In the genomic region with DNA sequence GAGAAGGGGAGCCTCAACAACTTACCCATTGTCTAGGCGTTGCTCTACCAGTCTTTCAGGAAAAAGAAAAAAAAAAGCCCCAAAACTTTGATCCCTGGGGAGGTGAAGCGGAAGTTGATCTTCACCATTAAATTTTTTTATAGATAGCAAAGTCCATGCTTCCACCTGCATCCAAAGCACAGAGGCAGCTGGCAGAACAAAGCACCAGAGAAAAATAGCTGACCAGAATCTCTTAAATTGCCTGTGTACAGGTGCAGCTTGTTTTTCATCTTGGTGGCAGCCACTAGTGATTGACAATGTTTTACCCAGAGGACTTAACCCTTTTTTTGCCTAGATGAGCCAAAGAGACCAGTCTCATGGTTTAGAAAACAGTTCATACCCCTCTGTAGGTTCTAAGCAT, we compare ENCODE assay signal across 2 cellular contexts.
TF ChIP-seq lines count a peak whose summit lies in the region.

No MANE protein-coding gene starts in this region.

TF ChIP-seq in GM23338, 12 proteins besides CTCF, POLR2A, EP300 and RAD21 (continues in another document):
- TF ChIP-seq CREB1 (CRISPR knock-in tag; IDR thresholded peaks at IDR 0.05; ENCODE audit: low read depth) (no peak), EZH2 (IDR thresholded peaks at IDR 0.05; ENCODE audit: low read depth, unreplicated experiment) (no peak), ZNF114 (CRISPR knock-in tag; IDR thresholded peaks at IDR 0.05) (no peak), JUNB (IDR thresholded peaks at IDR 0.05; ENCODE audit: unreplicated experiment) (no peak), POLR2AphosphoS5 (IDR thresholded peaks at IDR 0.05; ENCODE audit: low read depth) (no peak), EZH2phosphoT487 (IDR thresholded peaks at IDR 0.05; ENCODE audit: unreplicated experiment) (no peak), ZNF331 (CRISPR knock-in tag; IDR thresholded peaks at IDR 0.05; ENCODE audit: low read depth) (no peak)
- TF ChIP-seq, protein P1, sequence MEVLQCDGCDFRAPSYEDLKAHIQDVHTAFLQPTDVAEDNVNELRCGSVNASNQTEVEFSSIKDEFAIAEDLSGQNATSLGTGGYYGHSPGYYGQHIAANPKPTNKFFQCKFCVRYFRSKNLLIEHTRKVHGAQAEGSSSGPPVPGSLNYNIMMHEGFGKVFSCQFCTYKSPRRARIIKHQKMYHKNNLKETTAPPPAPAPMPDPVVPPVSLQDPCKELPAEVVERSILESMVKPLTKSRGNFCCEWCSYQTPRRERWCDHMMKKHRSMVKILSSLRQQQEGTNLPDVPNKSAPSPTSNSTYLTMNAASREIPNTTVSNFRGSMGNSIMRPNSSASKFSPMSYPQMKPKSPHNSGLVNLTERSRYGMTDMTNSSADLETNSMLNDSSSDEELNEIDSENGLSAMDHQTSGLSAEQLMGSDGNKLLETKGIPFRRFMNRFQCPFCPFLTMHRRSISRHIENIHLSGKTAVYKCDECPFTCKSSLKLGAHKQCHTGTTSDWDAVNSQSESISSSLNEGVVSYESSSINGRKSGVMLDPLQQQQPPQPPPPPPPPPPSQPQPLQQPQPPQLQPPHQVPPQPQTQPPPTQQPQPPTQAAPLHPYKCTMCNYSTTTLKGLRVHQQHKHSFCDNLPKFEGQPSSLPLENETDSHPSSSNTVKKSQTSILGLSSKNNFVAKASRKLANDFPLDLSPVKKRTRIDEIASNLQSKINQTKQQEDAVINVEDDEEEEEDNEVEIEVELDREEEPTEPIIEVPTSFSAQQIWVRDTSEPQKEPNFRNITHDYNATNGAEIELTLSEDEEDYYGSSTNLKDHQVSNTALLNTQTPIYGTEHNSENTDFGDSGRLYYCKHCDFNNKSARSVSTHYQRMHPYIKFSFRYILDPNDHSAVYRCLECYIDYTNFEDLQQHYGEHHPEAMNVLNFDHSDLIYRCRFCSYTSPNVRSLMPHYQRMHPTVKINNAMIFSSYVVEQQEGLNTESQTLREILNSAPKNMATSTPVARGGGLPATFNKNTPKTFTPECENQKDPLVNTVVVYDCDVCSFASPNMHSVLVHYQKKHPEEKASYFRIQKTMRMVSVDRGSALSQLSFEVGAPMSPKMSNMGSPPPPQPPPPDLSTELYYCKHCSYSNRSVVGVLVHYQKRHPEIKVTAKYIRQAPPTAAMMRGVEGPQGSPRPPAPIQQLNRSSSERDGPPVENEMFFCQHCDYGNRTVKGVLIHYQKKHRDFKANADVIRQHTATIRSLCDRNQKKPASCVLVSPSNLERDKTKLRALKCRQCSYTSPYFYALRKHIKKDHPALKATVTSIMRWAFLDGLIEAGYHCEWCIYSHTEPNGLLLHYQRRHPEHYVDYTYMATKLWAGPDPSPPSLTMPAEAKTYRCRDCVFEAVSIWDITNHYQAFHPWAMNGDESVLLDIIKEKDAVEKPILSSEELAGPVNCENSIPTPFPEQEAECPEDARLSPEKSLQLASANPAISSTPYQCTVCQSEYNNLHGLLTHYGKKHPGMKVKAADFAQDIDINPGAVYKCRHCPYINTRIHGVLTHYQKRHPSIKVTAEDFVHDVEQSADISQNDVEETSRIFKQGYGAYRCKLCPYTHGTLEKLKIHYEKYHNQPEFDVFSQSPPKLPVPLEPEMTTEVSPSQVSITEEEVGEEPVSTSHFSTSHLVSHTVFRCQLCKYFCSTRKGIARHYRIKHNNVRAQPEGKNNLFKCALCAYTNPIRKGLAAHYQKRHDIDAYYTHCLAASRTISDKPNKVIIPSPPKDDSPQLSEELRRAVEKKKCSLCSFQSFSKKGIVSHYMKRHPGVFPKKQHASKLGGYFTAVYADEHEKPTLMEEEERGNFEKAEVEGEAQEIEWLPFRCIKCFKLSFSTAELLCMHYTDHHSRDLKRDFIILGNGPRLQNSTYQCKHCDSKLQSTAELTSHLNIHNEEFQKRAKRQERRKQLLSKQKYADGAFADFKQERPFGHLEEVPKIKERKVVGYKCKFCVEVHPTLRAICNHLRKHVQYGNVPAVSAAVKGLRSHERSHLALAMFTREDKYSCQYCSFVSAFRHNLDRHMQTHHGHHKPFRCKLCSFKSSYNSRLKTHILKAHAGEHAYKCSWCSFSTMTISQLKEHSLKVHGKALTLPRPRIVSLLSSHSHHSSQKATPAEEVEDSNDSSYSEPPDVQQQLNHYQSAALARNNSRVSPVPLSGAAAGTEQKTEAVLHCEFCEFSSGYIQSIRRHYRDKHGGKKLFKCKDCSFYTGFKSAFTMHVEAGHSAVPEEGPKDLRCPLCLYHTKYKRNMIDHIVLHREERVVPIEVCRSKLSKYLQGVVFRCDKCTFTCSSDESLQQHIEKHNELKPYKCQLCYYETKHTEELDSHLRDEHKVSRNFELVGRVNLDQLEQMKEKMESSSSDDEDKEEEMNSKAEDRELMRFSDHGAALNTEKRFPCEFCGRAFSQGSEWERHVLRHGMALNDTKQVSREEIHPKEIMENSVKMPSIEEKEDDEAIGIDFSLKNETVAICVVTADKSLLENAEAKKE (CRISPR knock-in tag; IDR thresholded peaks at IDR 0.05): no peak
- TF ChIP-seq, protein P2, sequence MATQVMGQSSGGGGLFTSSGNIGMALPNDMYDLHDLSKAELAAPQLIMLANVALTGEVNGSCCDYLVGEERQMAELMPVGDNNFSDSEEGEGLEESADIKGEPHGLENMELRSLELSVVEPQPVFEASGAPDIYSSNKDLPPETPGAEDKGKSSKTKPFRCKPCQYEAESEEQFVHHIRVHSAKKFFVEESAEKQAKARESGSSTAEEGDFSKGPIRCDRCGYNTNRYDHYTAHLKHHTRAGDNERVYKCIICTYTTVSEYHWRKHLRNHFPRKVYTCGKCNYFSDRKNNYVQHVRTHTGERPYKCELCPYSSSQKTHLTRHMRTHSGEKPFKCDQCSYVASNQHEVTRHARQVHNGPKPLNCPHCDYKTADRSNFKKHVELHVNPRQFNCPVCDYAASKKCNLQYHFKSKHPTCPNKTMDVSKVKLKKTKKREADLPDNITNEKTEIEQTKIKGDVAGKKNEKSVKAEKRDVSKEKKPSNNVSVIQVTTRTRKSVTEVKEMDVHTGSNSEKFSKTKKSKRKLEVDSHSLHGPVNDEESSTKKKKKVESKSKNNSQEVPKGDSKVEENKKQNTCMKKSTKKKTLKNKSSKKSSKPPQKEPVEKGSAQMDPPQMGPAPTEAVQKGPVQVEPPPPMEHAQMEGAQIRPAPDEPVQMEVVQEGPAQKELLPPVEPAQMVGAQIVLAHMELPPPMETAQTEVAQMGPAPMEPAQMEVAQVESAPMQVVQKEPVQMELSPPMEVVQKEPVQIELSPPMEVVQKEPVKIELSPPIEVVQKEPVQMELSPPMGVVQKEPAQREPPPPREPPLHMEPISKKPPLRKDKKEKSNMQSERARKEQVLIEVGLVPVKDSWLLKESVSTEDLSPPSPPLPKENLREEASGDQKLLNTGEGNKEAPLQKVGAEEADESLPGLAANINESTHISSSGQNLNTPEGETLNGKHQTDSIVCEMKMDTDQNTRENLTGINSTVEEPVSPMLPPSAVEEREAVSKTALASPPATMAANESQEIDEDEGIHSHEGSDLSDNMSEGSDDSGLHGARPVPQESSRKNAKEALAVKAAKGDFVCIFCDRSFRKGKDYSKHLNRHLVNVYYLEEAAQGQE (IDR thresholded peaks at IDR 0.05; ENCODE audit: unreplicated experiment): no peak
- TF ChIP-seq, protein P3, sequence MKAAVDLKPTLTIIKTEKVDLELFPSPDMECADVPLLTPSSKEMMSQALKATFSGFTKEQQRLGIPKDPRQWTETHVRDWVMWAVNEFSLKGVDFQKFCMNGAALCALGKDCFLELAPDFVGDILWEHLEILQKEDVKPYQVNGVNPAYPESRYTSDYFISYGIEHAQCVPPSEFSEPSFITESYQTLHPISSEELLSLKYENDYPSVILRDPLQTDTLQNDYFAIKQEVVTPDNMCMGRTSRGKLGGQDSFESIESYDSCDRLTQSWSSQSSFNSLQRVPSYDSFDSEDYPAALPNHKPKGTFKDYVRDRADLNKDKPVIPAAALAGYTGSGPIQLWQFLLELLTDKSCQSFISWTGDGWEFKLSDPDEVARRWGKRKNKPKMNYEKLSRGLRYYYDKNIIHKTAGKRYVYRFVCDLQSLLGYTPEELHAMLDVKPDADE (IDR thresholded peaks at IDR 0.05): no peak

TF ChIP-seq in SK-N-SH, 30 proteins besides CTCF, POLR2A, EP300 and RAD21:
- TF ChIP-seq, protein P4, sequence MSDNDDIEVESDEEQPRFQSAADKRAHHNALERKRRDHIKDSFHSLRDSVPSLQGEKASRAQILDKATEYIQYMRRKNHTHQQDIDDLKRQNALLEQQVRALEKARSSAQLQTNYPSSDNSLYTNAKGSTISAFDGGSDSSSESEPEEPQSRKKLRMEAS (IDR thresholded peaks at IDR 0.05; ENCODE audit: low read depth): no peak
- TF ChIP-seq ELF1 (IDR thresholded peaks at IDR 0.05) (no peak), FOSL2 (IDR thresholded peaks at IDR 0.05; ENCODE audit: borderline replicate concordance, low read depth) (no peak), CHD2 (IDR thresholded peaks at IDR 0.05; ENCODE audit: low read length, partially characterized antibody) (no peak), JUND (IDR thresholded peaks at IDR 0.05) (no peak), SIN3A (IDR thresholded peaks at IDR 0.05; ENCODE audit: borderline replicate concordance, low read depth, low read length) (no peak), NRF1 (IDR thresholded peaks at IDR 0.05; ENCODE audit: low read depth, low read length) (no peak), MEF2A (IDR thresholded peaks at IDR 0.05; ENCODE audit: borderline replicate concordance, low read depth) (no peak), EZH2phosphoT487 (IDR thresholded peaks at IDR 0.05; ENCODE audit: borderline replicate concordance, low read depth) (no peak), FOXM1 (IDR thresholded peaks at IDR 0.05; ENCODE audit: low read depth) (no peak), POLR2AphosphoS5 (IDR thresholded peaks at IDR 0.05; ENCODE audit: low read depth, low read length) (no peak), SMC3 (IDR thresholded peaks at IDR 0.05; ENCODE audit: low read depth, low read length) (no peak), YY1 (IDR thresholded peaks at IDR 0.05; ENCODE audit: low read depth) (no peak)
- TF ChIP-seq, protein P2 (IDR thresholded peaks at IDR 0.05; ENCODE audit: low read depth, low read length): no peak
- TF ChIP-seq, protein P5, sequence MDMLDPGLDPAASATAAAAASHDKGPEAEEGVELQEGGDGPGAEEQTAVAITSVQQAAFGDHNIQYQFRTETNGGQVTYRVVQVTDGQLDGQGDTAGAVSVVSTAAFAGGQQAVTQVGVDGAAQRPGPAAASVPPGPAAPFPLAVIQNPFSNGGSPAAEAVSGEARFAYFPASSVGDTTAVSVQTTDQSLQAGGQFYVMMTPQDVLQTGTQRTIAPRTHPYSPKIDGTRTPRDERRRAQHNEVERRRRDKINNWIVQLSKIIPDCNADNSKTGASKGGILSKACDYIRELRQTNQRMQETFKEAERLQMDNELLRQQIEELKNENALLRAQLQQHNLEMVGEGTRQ (IDR thresholded peaks at IDR 0.05; ENCODE audit: borderline replicate concordance, low read depth, low read length): no peak
- TF ChIP-seq, protein P6, sequence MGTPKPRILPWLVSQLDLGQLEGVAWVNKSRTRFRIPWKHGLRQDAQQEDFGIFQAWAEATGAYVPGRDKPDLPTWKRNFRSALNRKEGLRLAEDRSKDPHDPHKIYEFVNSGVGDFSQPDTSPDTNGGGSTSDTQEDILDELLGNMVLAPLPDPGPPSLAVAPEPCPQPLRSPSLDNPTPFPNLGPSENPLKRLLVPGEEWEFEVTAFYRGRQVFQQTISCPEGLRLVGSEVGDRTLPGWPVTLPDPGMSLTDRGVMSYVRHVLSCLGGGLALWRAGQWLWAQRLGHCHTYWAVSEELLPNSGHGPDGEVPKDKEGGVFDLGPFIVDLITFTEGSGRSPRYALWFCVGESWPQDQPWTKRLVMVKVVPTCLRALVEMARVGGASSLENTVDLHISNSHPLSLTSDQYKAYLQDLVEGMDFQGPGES (IDR thresholded peaks at IDR 0.05; ENCODE audit: low read depth, low read length): no peak
